ENCODE assay signal across 27 cellular contexts in genomic region chr9:85667374-85667773, GRCh38.
"Had no signal": no experiment of that assay in that cellular context is flagged by ENCODE, and none has a peak within 500 bp of the region (broad histone marks: within the 10 kb centered on the region; RNA-seq: fewer than 3 reads in every experiment).

No MANE protein-coding gene starts in this region.

- H3K4me2 ChIP-seq: hepatocyte had no signal

- H3K27ac ChIP-seq: colonic mucosa, coronary artery, epithelial cell of prostate, esophagus muscularis mucosa, esophagus squamous epithelium, foreskin keratinocyte, gastrocnemius medialis, gastroesophageal sphincter, heart left ventricle, heart right ventricle, hepatocyte had no signal

- H3K27me3 ChIP-seq: colonic mucosa, dorsolateral prefrontal cortex, esophagus muscularis mucosa, esophagus squamous epithelium, foreskin keratinocyte, gastrocnemius medialis, gastroesophageal sphincter, heart left ventricle, heart right ventricle, hepatocyte had no signal

- H2AFZ ChIP-seq: hepatocyte had no signal

- H3K4me1 ChIP-seq: colonic mucosa, esophagus muscularis mucosa, esophagus squamous epithelium, foreskin keratinocyte, gastrocnemius medialis, gastroesophageal sphincter, heart right ventricle had no signal

- ATAC-seq: effector memory CD8-positive, alpha-beta T cell; esophagus mucosa; foreskin keratinocyte; gastrocnemius medialis; gastroesophageal sphincter; heart left ventricle; heart right ventricle had no signal

- FAIRE-seq: endometrium, endothelial cell of umbilical vein had no signal

- H3K4me3 ChIP-seq: colonic mucosa, coronary artery, dorsolateral prefrontal cortex, esophagus muscularis mucosa, esophagus squamous epithelium, gastrocnemius medialis, gastroesophageal sphincter, heart left ventricle, heart right ventricle, hepatocyte had no signal

- H3K79me2 ChIP-seq: hepatocyte had no signal

- H3K9me3 ChIP-seq: colonic mucosa, esophagus muscularis mucosa, esophagus squamous epithelium, gastrocnemius medialis, gastroesophageal sphincter, heart left ventricle, heart right ventricle had no signal

- DNase-seq: colonic mucosa; cortex of kidney; dermis blood vessel endothelial cell; dorsolateral prefrontal cortex; effector CD4-positive, alpha-beta T cell; effector CD8-positive, alpha-beta T cell; effector memory CD4-positive, alpha-beta T cell; effector memory CD8-positive, alpha-beta T cell; endodermal cell; erythroblast; esophagus squamous epithelium; foreskin fibroblast; foreskin keratinocyte; foreskin melanocyte; gastrocnemius medialis; glutamatergic neuron; head of caudate nucleus; heart left ventricle; heart right ventricle had no signal

- H3K36me3 ChIP-seq: colonic mucosa had no signal
